13 cellular contexts compared by ENCODE assay signal in the genomic region with DNA sequence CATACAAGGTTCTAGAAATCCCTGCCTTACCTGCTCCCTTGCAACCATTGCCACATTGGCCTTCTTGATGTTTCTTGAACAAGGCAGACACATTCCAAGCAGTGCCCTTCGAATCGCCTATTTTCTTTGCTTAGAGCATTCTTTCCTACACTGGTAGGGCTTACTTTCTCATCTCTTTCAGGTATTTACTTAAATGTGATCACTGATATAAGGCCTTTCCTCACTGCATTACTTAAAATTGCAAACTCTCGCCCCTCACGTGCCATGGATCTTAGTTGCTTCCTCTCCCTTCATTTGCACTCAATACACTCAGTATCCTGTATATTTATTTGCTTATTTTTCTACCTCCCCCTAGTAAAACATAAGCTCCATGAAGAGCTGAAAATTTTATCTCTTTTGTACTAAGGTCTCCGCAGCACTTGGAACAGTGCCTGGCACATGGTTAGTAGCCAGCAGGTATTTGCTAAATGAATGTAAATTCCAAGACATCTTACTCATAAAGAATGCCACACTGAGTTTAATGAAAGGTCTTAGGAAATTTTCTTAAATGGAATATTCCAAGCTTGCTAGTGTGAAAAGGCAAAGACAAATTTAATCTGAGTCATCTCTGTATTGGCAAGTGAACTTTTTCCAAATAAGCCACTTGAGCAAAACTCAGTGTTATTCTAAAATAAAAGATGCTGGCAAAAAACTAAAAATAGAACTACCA. TPM values are rescaled to one million over a fixed set of nuclear protein-coding genes. Genes with fewer than 3 reads are reported as not detected.
DNase-seq lines count a peak whose midpoint lies in the region; ATAC-seq lines count a peak whose summit lies in the region.
"Had no signal": no experiment of that assay in that cellular context is flagged by ENCODE, and none has a peak within 500 bp of the region (broad histone marks: within the 10 kb centered on the region; RNA-seq: fewer than 3 reads in every experiment).

No MANE protein-coding gene starts in this region.

- peaks cover 12% of the 10 kb centered on the region for H3K9me3 Mint-ChIP-seq in activated T-cell treated with anti-CD3 and anti-CD28 coated beads, Interleukin-2, amount 50 U/mL, for 4 hours

- H3K36me3 Mint-ChIP-seq in activated T-cell treated with anti-CD3 and anti-CD28 coated beads, Interleukin-2, amount 50 U/mL, for 4 hours (ENCODE audit: insufficient read depth) = no peaks in the 10 kb centered on the region
- H3K36me3 Mint-ChIP-seq: CD8-positive, alpha-beta memory T cell had no signal

- H3K27me3 Mint-ChIP-seq in activated T-cell treated with anti-CD3 and anti-CD28 coated beads, Interleukin-2, amount 50 U/mL, for 4 hours (ENCODE audit: low read depth) = no peaks in the 10 kb centered on the region
- H3K27me3 Mint-ChIP-seq: CD8-positive, alpha-beta memory T cell had no signal

- DNase-seq in AG20443 (ENCODE audit: low spot score) (peak; percentile 40), LHCN-M2 (ENCODE audit: low read depth) (peak; percentile 80), dermis blood vessel endothelial cell (peak; percentile 39), non-pigmented ciliary epithelial cell (ENCODE audit: low read depth) (peak; percentile 75), NCI-H748 (lab: John Stamatoyannopoulos, UW; ENCODE audit: unreplicated experiment) (no peak), iPS-NIHi11 (ENCODE audit: low spot score) (no peak)
- no peak for DNase-seq in activated T-cell treated with anti-CD3 and anti-CD28 coated beads, Interleukin-2, amount 50 U/mL, for 4 hours
- DNase-seq: CD8-positive, alpha-beta memory T cell; glutamatergic neuron; NCI-H69; stimulated activated naive CD8-positive, alpha-beta T cell treated with anti-CD3 and anti-CD28 coated beads, Interleukin-15, Interleukin-2, amounts not matched to agents 100 U/mL and 50 U/mL, for 24 hours had no signal

- H3K4me3 Mint-ChIP-seq in activated T-cell treated with anti-CD3 and anti-CD28 coated beads, Interleukin-2, amount 50 U/mL, for 4 hours = no peak overlapping the region
- H3K4me3 Mint-ChIP-seq: CD8-positive, alpha-beta memory T cell; T-helper 2 cell treated with Interferon-gamma antibody and Interleukin-4, amounts not matched to agents 5 μg/mL and 100 μg/mL, for 36 hours had no signal

- H3K4me1 Mint-ChIP-seq in activated T-cell treated with anti-CD3 and anti-CD28 coated beads, Interleukin-2, amount 50 U/mL, for 4 hours (ENCODE audit: low read depth) = no peaks in the 10 kb centered on the region
- H3K4me1 Mint-ChIP-seq: CD8-positive, alpha-beta memory T cell had no signal

- no peak for ATAC-seq in activated T-cell treated with anti-CD3 and anti-CD28 coated beads, Interleukin-2, amount 50 U/mL, for 4 hours
- no peak for ATAC-seq in HG03039 (IDR thresholded peaks at IDR 0.05; ENCODE audit: unreplicated experiment)
- ATAC-seq: stimulated activated naive CD8-positive, alpha-beta T cell treated with anti-CD3 and anti-CD28 coated beads, Interleukin-15, Interleukin-2, amounts not matched to agents 100 U/mL and 50 U/mL, for 24 hours had no signal

RNA-seq across cellular contexts. Expression of a gene that starts 42.4 kb away (rescaled TPM):
- 3.7 and 5.4 TPM in 2 replicates for total RNA-seq in LHCN-M2 (2014; rRNA removed)
- 2.0 TPM for polyA plus RNA-seq in LHCN-M2 (2012)
- total RNA-seq in dermis blood vessel endothelial cell = under 0.01 and 0.23 TPM in 2 replicates
- not detected for total RNA-seq in activated T-cell treated with anti-CD3 and anti-CD28 coated beads, Interleukin-2, amount 50 U/mL, for 4 hours
- total RNA-seq: CD8-positive, alpha-beta memory T cell had no signal
- polyA plus RNA-seq: CD8-positive, alpha-beta memory T cell had no signal

Comparison
In these comparisons a context has a peak if more than half of its experiments do, and no peak if none do; other contexts are left out.
1. DNase-seq: peak in AG20443 (single experiment), LHCN-M2 (single experiment), dermis blood vessel endothelial cell (single experiment) and non-pigmented ciliary epithelial cell (single experiment); none in activated T-cell treated with anti-CD3 and anti-CD28 coated beads, Interleukin-2, amount 50 U/mL, for 4 hours (single experiment), NCI-H748 (single experiment) and iPS-NIHi11 (single experiment).